In genomic region chr15:53034767-53035245, GRCh38 we compare ENCODE assay signal across 1 cellular context.
TF ChIP-seq lines count a peak whose summit lies in the region.

No MANE protein-coding gene starts in this region.

TF ChIP-seq in HepG2, 621 proteins besides CTCF, POLR2A, EP300 and RAD21 (continued from another document and continues in another):
- TF ChIP-seq ZHX2 (IDR thresholded peaks at IDR 0.05; ENCODE audit: low read depth) (peak; percentile 54; the same call in 1 of the 2 replicates), ZHX2 (CRISPR knock-in tag; IDR thresholded peaks at IDR 0.05; ENCODE audit: borderline replicate concordance) (no peak), ZIK1 (CRISPR knock-in tag; IDR thresholded peaks at IDR 0.05; ENCODE audit: borderline replicate concordance, low read depth) (no peak), PLRG1 (conservative IDR thresholded peaks at IDR 0.05) (no peak), NCOA1 (CRISPR knock-in tag; IDR thresholded peaks at IDR 0.05) (no peak), LCORL (IDR thresholded peaks at IDR 0.05) (no peak), LCORL (CRISPR knock-in tag; IDR thresholded peaks at IDR 0.05) (peak; percentile 91), TEAD3 (CRISPR knock-in tag; optimal IDR thresholded peaks at IDR 0.05; ENCODE audit: borderline replicate concordance) (peak; percentile 85), HMGA1 (CRISPR knock-in tag; conservative IDR thresholded peaks at IDR 0.05) (no peak), TEF (CRISPR knock-in tag; IDR thresholded peaks at IDR 0.05) (no peak), MYPOP (CRISPR knock-in tag; IDR thresholded peaks at IDR 0.05) (peak; percentile 45; the same call in 1 of the 2 replicates), KLF15 (CRISPR knock-in tag; IDR thresholded peaks at IDR 0.05; ENCODE audit: borderline replicate concordance) (peak; percentile 76; the same call in 1 of the 2 replicates), DNMT1 (CRISPR knock-in tag; IDR thresholded peaks at IDR 0.05) (no peak), PITX1 (CRISPR knock-in tag; IDR thresholded peaks at IDR 0.05) (peak; percentile 90), REST (IDR thresholded peaks at IDR 0.05; ENCODE audit: borderline replicate concordance in 1 of 2, low read depth in 1 of 2, low read length in 2 of 2) (peak in 1 of 2 experiments; percentile 36; a peak in 1 of 4 replicates), LBX2 (CRISPR knock-in tag; IDR thresholded peaks at IDR 0.05; ENCODE audit: borderline replicate concordance) (no peak), ZBTB42 (CRISPR knock-in tag; IDR thresholded peaks at IDR 0.05) (no peak), ZNF343 (CRISPR knock-in tag; IDR thresholded peaks at IDR 0.05) (no peak), NFKBIZ (CRISPR knock-in tag; IDR thresholded peaks at IDR 0.05) (no peak), SP2 (CRISPR knock-in tag; IDR thresholded peaks at IDR 0.05) (no peak), NR2F6 (IDR thresholded peaks at IDR 0.05) (peak; percentile 82), NR2F6 (CRISPR knock-in tag; IDR thresholded peaks at IDR 0.05) (peak; percentile 86), SOX5 (CRISPR knock-in tag; IDR thresholded peaks at IDR 0.05; ENCODE audit: borderline replicate concordance) (peak; percentile 90), ARHGAP35 (CRISPR knock-in tag; IDR thresholded peaks at IDR 0.05; ENCODE audit: borderline replicate concordance) (0 out of 2 replicates have a peak, but pooled peaks have one; percentile 63), TFDP2 (CRISPR knock-in tag; IDR thresholded peaks at IDR 0.05) (no peak), ATF6 (CRISPR knock-in tag; conservative IDR thresholded peaks at IDR 0.05) (no peak), FOXP1 (IDR thresholded peaks at IDR 0.05) (no peak), FOXP1 (CRISPR knock-in tag; IDR thresholded peaks at IDR 0.05) (peak; percentile 46; the same call in 1 of the 2 replicates), MAFF (IDR thresholded peaks at IDR 0.05; ENCODE audit: low read depth, low read length) (peak; percentile 49; the same call in 1 of the 2 replicates), MLLT10 (CRISPR knock-in tag; IDR thresholded peaks at IDR 0.05) (no peak), PBX2 (CRISPR knock-in tag; IDR thresholded peaks at IDR 0.05) (peak; percentile 43; the same call in 1 of the 2 replicates), NONO (IDR thresholded peaks at IDR 0.05) (no peak), NONO (CRISPR knock-in tag; conservative IDR thresholded peaks at IDR 0.05) (no peak), ZNF34 (CRISPR knock-in tag; IDR thresholded peaks at IDR 0.05; ENCODE audit: borderline replicate concordance) (no peak), ZNF607 (CRISPR knock-in tag; IDR thresholded peaks at IDR 0.05; ENCODE audit: borderline replicate concordance) (no peak), CREBL2 (CRISPR knock-in tag; IDR thresholded peaks at IDR 0.05; ENCODE audit: borderline replicate concordance) (no peak), GABPB1 (CRISPR knock-in tag; IDR thresholded peaks at IDR 0.05) (no peak), ZBTB26 (CRISPR knock-in tag; IDR thresholded peaks at IDR 0.05; ENCODE audit: borderline replicate concordance) (no peak), ZNF263 (CRISPR knock-in tag; IDR thresholded peaks at IDR 0.05) (no peak), ZNF274 (CRISPR knock-in tag; IDR thresholded peaks at IDR 0.05) (no peak), SUZ12 (IDR thresholded peaks at IDR 0.05; ENCODE audit: low read depth, low read length) (no peak), ZNF138 (CRISPR knock-in tag; IDR thresholded peaks at IDR 0.05; ENCODE audit: low read depth) (no peak), KLF16 (CRISPR knock-in tag; IDR thresholded peaks at IDR 0.05) (peak in 1 of 2 experiments; percentile 60; a peak in 1 of 4 replicates), SP5 (CRISPR knock-in tag; IDR thresholded peaks at IDR 0.05; ENCODE audit: borderline replicate concordance, low read depth) (no peak), SPEN (CRISPR knock-in tag; IDR thresholded peaks at IDR 0.05; ENCODE audit: low read depth) (0 out of 2 replicates have a peak, but pooled peaks have one; percentile 28), ZNF691 (CRISPR knock-in tag; IDR thresholded peaks at IDR 0.05; ENCODE audit: borderline replicate concordance, low read depth) (no peak), FOSL1 (CRISPR knock-in tag; IDR thresholded peaks at IDR 0.05; ENCODE audit: borderline replicate concordance) (no peak), SATB2 (CRISPR knock-in tag; IDR thresholded peaks at IDR 0.05) (no peak), AGO1 (IDR thresholded peaks at IDR 0.05; ENCODE audit: low read depth, low read length, poor library complexity, severe bottlenecking) (no peak), ZNF761 (CRISPR knock-in tag; conservative IDR thresholded peaks at IDR 0.05) (no peak)
